ENCODE assay signal across 8 cellular contexts in genomic region chr6:156780962-156781705, GRCh38. TPM values are rescaled to one million over a fixed set of nuclear protein-coding genes. Genes with fewer than 3 reads are reported as not detected.
DNase-seq lines count a peak whose midpoint lies in the region; ATAC-seq and TF ChIP-seq lines count a peak whose summit lies in the region.

No MANE protein-coding gene starts in this region.

- H3K4me3 ChIP-seq in AG04450 (ENCODE audit: low read depth, low read length) (peak overlapping the region; percentile 89), HUES64 (ENCODE audit: low read length) (peak overlapping the region; percentile 90), breast epithelium (peak overlapping the region; percentile 84 to 97 (median 87)), mucosa of stomach (ENCODE audit: low read length) (no peak overlapping the region)

- ATAC-seq in HG02610 (IDR thresholded peaks at IDR 0.05; ENCODE audit: unreplicated experiment) (no peak), HG02938 (IDR thresholded peaks at IDR 0.05; ENCODE audit: unreplicated experiment) (no peak)

- intact Hi-C loops in breast epithelium (cut with DNase I; ENCODE audit: low total_unique reads) = no loop called here

- 60% methylated on average over 1 of the region's 4 CpGs for WGBS in HUES64

- no peak for TF ChIP-seq CTCF in AG04450 (IDR thresholded peaks at IDR 0.05; ENCODE audit: low read depth, low read length)
- TF ChIP-seq CTCF in breast epithelium (IDR thresholded peaks at IDR 0.05) = no peak

- no peak for DNase-seq in AG04450 (ENCODE audit: low read depth, low spot score)
- no peak for DNase-seq in breast epithelium (ENCODE audit: low spot score in 2 of 2)
- no peak for DNase-seq in DMS153 treated with DMSO at 0.1 percent for 48 hours (lab: John Stamatoyannopoulos, UW; ENCODE audit: unreplicated experiment)
- DNase-seq in anterior cingulate cortex (lab: John Stamatoyannopoulos, UW) = no peak

- H3K9me3 ChIP-seq in AG04450 (ENCODE audit: control insufficient read depth, insufficient read depth, low read length) (no peaks in the 10 kb centered on the region), HUES64 (ENCODE audit: insufficient read depth, low read depth, low read length) (no peaks in the 10 kb centered on the region), breast epithelium (no peaks in the 10 kb centered on the region), mucosa of stomach (ENCODE audit: control insufficient read depth, low read length) (no peaks in the 10 kb centered on the region)

- H3K27ac ChIP-seq in AG04450 (ENCODE audit: low read depth, low read length) = no peak overlapping the region
- H3K27ac ChIP-seq in HUES64 (ENCODE audit: low read depth, low read length) = no peak overlapping the region
- peak overlapping the region; percentile 98 to 100 for H3K27ac ChIP-seq in breast epithelium

- POLR2A ChIA-PET in AG04450 (lab: Yijun Ruan, JAX) = interaction anchor here (0.5 to 1.1 kb wide), 3 partner anchors 217 to 407 kb away, joined by 3 to 6 read pairs (median 6); no protein-coding TSS in a partner anchor

- H3K36me3 ChIP-seq in HUES64 (ENCODE audit: insufficient read depth, low read length) = peaks cover 8% of the 10 kb centered on the region; the same call in 1 of the 2 replicates
- H3K36me3 ChIP-seq in breast epithelium = no peaks in the 10 kb centered on the region
- H3K36me3 ChIP-seq in mucosa of stomach (ENCODE audit: control insufficient read depth, insufficient read depth, low read length) = no peaks in the 10 kb centered on the region

- H3K27me3 ChIP-seq in AG04450 (ENCODE audit: control insufficient read depth, insufficient read depth, low read length) (no peaks in the 10 kb centered on the region), HUES64 (ENCODE audit: insufficient read depth, low read length) (no peaks in the 10 kb centered on the region), breast epithelium (no peaks in the 10 kb centered on the region), mucosa of stomach (ENCODE audit: control insufficient read depth, insufficient read depth, low read length) (no peaks in the 10 kb centered on the region)

- H3K4me1 ChIP-seq in HUES64 (ENCODE audit: insufficient read depth, low read length) (peaks cover 53% of the 10 kb centered on the region), breast epithelium (peaks cover 0 to 6% of the 10 kb centered on the region in 2 donors), mucosa of stomach (ENCODE audit: control insufficient read depth, insufficient read depth, low read length) (no peaks in the 10 kb centered on the region)

- CTCF ChIA-PET in AG04450 (lab: Charles Lee) = interaction anchor here (0.6 to 1.0 kb wide), 2 partner anchors 256 to 265 kb away, joined by 3 to 4 read pairs; no protein-coding TSS in a partner anchor

- no peak for TF ChIP-seq POLR2A in breast epithelium (IDR thresholded peaks at IDR 0.05)

- H3K9ac ChIP-seq in HUES64 (ENCODE audit: low read depth, low read length) (no peak overlapping the region), mucosa of stomach (ENCODE audit: low read length) (peak overlapping the region; percentile 87)

RNA-seq across cellular contexts. Expression of gene ARID1B, which starts 4.0 kb away (rescaled TPM):
- 19.2 and 21.2 TPM in 2 replicates for polyA plus RNA-seq in AG04450 (2011; rRNA removed)
- 116 and 133 TPM in 2 replicates for polyA minus RNA-seq in AG04450 (2011; rRNA and poly(A)+ RNA removed)
- polyA plus RNA-seq in HUES64 (2013, experiment 1 of 2) = 38.0 TPM
- polyA plus RNA-seq in HUES64 (2013, experiment 2 of 2) = 35.7 TPM
- 100 to 1,000 TPM in 2 of 3 donors, 10 to 100 TPM in 1; 99.9 to 205 (median 131) TPM for total RNA-seq in breast epithelium

Comparison
In these comparisons a context has a peak if more than half of its experiments do, and no peak if none do; other contexts are left out.
1. H3K27ac ChIP-seq: peak in breast epithelium (2 of 2); none in AG04450 (single experiment) and HUES64 (single experiment).